In the genomic region with DNA sequence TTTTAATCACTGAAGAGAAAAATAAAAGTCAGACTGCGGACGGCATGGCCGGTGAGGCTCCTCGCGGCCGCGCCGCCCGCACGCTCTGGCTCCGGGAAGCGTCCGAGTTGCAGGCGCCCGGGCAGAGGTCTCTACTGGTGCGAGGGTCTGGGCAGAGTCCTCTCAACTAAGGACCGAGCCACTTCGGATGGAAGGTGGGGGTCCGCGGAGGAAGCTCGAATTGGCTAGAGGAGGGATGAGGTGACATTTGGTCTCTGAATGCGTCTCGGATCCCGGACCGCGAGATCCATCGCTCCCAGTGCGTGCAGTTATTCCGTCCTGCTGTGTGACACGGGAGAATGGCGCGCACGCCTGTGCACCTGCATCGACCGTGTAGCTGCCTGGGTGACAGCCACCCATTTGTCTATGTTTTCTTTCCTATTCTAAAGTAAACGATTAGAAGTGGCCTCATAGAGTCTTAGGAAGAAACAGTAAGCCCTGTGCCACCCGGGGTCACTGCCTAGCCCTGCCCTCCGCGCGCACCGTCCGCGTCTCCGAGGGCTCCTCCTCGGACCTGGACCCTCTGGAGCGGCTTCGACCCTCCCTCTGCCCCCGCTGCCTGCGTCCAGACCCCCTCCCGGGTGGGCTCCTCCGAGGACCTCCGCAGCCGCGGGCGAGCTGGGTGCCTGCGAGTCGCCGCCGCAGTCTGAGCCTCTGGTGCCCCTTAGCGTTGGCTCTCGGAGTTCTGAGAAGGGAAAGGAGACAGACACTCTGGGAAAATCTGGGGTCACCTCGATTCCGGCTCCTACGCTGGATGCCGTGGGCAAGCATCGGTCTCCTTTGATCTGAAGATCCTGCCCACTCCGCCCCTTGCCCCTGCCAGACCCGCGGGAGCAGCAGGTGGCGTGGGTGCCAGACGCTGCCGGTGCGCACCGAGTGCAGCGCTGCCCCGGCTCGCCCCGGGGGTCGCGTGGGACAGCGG, we compare ENCODE assay signal across 8 cellular contexts.
DNase-seq lines count a peak whose midpoint lies in the region; ATAC-seq and TF ChIP-seq lines count a peak whose summit lies in the region.

No MANE protein-coding gene starts in this region.

- H3K4me1 Mint-ChIP-seq in endothelial cell (ENCODE audit: unreplicated experiment), result peaks cover 5% of the 10 kb centered on the region
- H3K4me1 Mint-ChIP-seq in naive thymus-derived CD8-positive, alpha-beta T cell, result peaks cover 6 to 20% (median 11%) of the 10 kb centered on the region in 4 donors

- POLR2A ChIA-PET in naive thymus-derived CD8-positive, alpha-beta T cell (lab: Charles Lee), result no interaction called here

- H3K9me3 Mint-ChIP-seq in endothelial cell (ENCODE audit: unreplicated experiment), result no peaks in the 10 kb centered on the region
- peaks cover 0 to 19% (median 4%) of the 10 kb centered on the region in 9 donors for H3K9me3 Mint-ChIP-seq in naive thymus-derived CD8-positive, alpha-beta T cell

- no peak for ATAC-seq in naive thymus-derived CD8-positive, alpha-beta T cell
- no peak for ATAC-seq in GM19452 (IDR thresholded peaks at IDR 0.05; ENCODE audit: unreplicated experiment)

- no peaks in the 10 kb centered on the region for H3K36me3 Mint-ChIP-seq in endothelial cell (ENCODE audit: low read depth, unreplicated experiment)
- peaks cover 0 to 7% (median 5%) of the 10 kb centered on the region in 3 donors for H3K36me3 Mint-ChIP-seq in naive thymus-derived CD8-positive, alpha-beta T cell

- DNase-seq in AG08395 (ENCODE audit: low spot score) (peak; percentile 15), HCEC 1CT (peak; percentile 79), SHP77 (lab: John Stamatoyannopoulos, UW) (peak; percentile 92), endothelial cell (ENCODE audit: low spot score) (peak; percentile 68), NAMALWA (ENCODE audit: low spot score) (no peak)
- DNase-seq in naive thymus-derived CD8-positive, alpha-beta T cell, result no peak
- no peak for DNase-seq in activated effector memory CD4-positive, alpha-beta T cell treated with anti-CD3 and anti-CD28 coated beads, Interleukin-2, amount 50 U/mL, for 16 hours

- peak overlapping the region; percentile 92 for H3K4me3 Mint-ChIP-seq in endothelial cell (ENCODE audit: unreplicated experiment)
- H3K4me3 Mint-ChIP-seq in naive thymus-derived CD8-positive, alpha-beta T cell, result peak overlapping the region in 9 of 10 donors; percentile 39 to 81 (median 58)

- H3K27me3 Mint-ChIP-seq in endothelial cell (ENCODE audit: unreplicated experiment), result peaks cover 17% of the 10 kb centered on the region
- peaks cover 27 to 57% (median 43%) of the 10 kb centered on the region in 5 donors for H3K27me3 Mint-ChIP-seq in naive thymus-derived CD8-positive, alpha-beta T cell

- no peak for TF ChIP-seq CTCF in endothelial cell (IDR thresholded peaks at IDR 0.05; ENCODE audit: unreplicated experiment)

- H3K27ac Mint-ChIP-seq in endothelial cell (ENCODE audit: unreplicated experiment), result no peak overlapping the region
- H3K27ac Mint-ChIP-seq in naive thymus-derived CD8-positive, alpha-beta T cell, result no peak overlapping the region

Comparison
In these comparisons a context has a peak if more than half of its experiments do, and no peak if none do; other contexts are left out.
1. DNase-seq: peak in AG08395 (single experiment), HCEC 1CT (single experiment), SHP77 (2 of 2) and endothelial cell (single experiment); none in naive thymus-derived CD8-positive, alpha-beta T cell (0 of 10), activated effector memory CD4-positive, alpha-beta T cell treated with anti-CD3 and anti-CD28 coated beads, Interleukin-2, amount 50 U/mL, for 16 hours (single experiment) and NAMALWA (single experiment).